In genomic region chr17:9080983-9081382, GRCh38 we compare ENCODE assay signal across 25 cellular contexts. TPM values are rescaled to one million over a fixed set of nuclear protein-coding genes. Genes with fewer than 3 reads are reported as not detected.
A peak's percentile ranks its signal among the peaks of the same experiment; 100 is the strongest.
DNase-seq lines count a peak whose midpoint lies in the region; ATAC-seq and TF ChIP-seq lines count a peak whose summit lies in the region.
"Had no signal": no experiment of that assay in that cellular context is flagged by ENCODE, and none has a peak within 500 bp of the region (broad histone marks: within the 10 kb centered on the region; RNA-seq: fewer than 3 reads in every experiment).

No MANE protein-coding gene starts in this region.

- H3K36me3 Mint-ChIP-seq in activated CD4-positive, alpha-beta memory T cell treated with anti-CD3 and anti-CD28 coated beads, Interleukin-2, amount 10 ng/mL, durations not matched to agents 7 days and 5 days (ENCODE audit: low read depth), result no peaks in the 10 kb centered on the region
- H3K36me3 Mint-ChIP-seq in activated CD4-positive, alpha-beta memory T cell treated with anti-CD3 and anti-CD28 coated beads for 36 hours, result no peaks in the 10 kb centered on the region
- no peaks in the 10 kb centered on the region for H3K36me3 Mint-ChIP-seq in natural killer cell
- H3K36me3 Mint-ChIP-seq in natural killer cell treated with Interleukin-12 subunit alpha and Interleukin-12 subunit beta and Interleukin-15 and Interleukin-18, amount 100 ng/mL, for 72 hours, result peaks cover 6% of the 10 kb centered on the region
- no peaks in the 10 kb centered on the region for H3K36me3 Mint-ChIP-seq in progenitor cell of endocrine pancreas (ENCODE audit: insufficient read depth)
- H3K36me3 Mint-ChIP-seq: CD4-positive, alpha-beta memory T cell; CD8-positive, alpha-beta memory T cell had no signal

- peak overlapping the region; percentile 70 for H3K27ac Mint-ChIP-seq in activated CD4-positive, alpha-beta memory T cell treated with anti-CD3 and anti-CD28 coated beads, Interleukin-2, amount 10 ng/mL, durations not matched to agents 7 days and 5 days
- H3K27ac Mint-ChIP-seq in activated CD4-positive, alpha-beta memory T cell treated with anti-CD3 and anti-CD28 coated beads for 36 hours, result no peak overlapping the region
- peak overlapping the region; percentile 83 to 84 for H3K27ac Mint-ChIP-seq in natural killer cell
- H3K27ac Mint-ChIP-seq in natural killer cell treated with Interleukin-12 subunit alpha and Interleukin-12 subunit beta and Interleukin-15 and Interleukin-18, amount 100 ng/mL, for 72 hours, result peak overlapping the region in 1 of 2 donors; percentile 77
- no peak overlapping the region for H3K27ac Mint-ChIP-seq in progenitor cell of endocrine pancreas

- WGBS in ovary, 3 donors, result 29 to 53% (median 30%) methylated on average over 3 of the region's 3 CpGs

- ATAC-seq in natural killer cell (no peak), left lobe of liver (peak; percentile 63)
- no peak for ATAC-seq in natural killer cell treated with Interleukin-12 subunit alpha and Interleukin-12 subunit beta and Interleukin-15 and Interleukin-18, amount 100 ng/mL, for 72 hours
- ATAC-seq: A549, GM12878 had no signal

- no peak for TF ChIP-seq POLR2A in ovary (IDR thresholded peaks at IDR 0.05)

- H3K27me3 Mint-ChIP-seq in activated CD4-positive, alpha-beta memory T cell treated with anti-CD3 and anti-CD28 coated beads, Interleukin-2, amount 10 ng/mL, durations not matched to agents 7 days and 5 days, result peaks cover 2% of the 10 kb centered on the region
- H3K27me3 Mint-ChIP-seq in activated CD4-positive, alpha-beta memory T cell treated with anti-CD3 and anti-CD28 coated beads for 36 hours, result no peaks in the 10 kb centered on the region
- no peaks in the 10 kb centered on the region for H3K27me3 Mint-ChIP-seq in natural killer cell (ENCODE audit: low read depth in 2 of 2)
- H3K27me3 Mint-ChIP-seq in natural killer cell treated with Interleukin-12 subunit alpha and Interleukin-12 subunit beta and Interleukin-15 and Interleukin-18, amount 100 ng/mL, for 72 hours, result no peaks in the 10 kb centered on the region
- peaks cover 52% of the 10 kb centered on the region for H3K27me3 Mint-ChIP-seq in progenitor cell of endocrine pancreas
- H3K27me3 Mint-ChIP-seq: B cell; CD4-positive, alpha-beta memory T cell; CD8-positive, alpha-beta memory T cell had no signal

- no peak overlapping the region for H3K4me3 ChIP-seq in ovary
- H3K4me3 ChIP-seq: A549; BLaER1 treated with 17β-estradiol and CSF1 and Interleukin-3, amounts not matched to agents 10 nM and 100 nM; GM12878 had no signal

- H3K9me3 ChIP-seq in ovary, result no peaks in the 10 kb centered on the region
- H3K9me3 ChIP-seq: A549 had no signal

- TF ChIP-seq EP300 in ovary (IDR thresholded peaks at IDR 0.05), result no peak

- no peak overlapping the region for H3K27ac ChIP-seq in ovary
- H3K27ac ChIP-seq: 22Rv1, A549, C4-2B had no signal

- H3K36me3 ChIP-seq in ovary, result no peaks in the 10 kb centered on the region
- H3K36me3 ChIP-seq: BLaER1 treated with 17β-estradiol and CSF1 and Interleukin-3, amounts not matched to agents 10 nM and 100 nM had no signal

- peaks cover 5% of the 10 kb centered on the region for H3K4me1 Mint-ChIP-seq in activated CD4-positive, alpha-beta memory T cell treated with anti-CD3 and anti-CD28 coated beads, Interleukin-2, amount 10 ng/mL, durations not matched to agents 7 days and 5 days
- H3K4me1 Mint-ChIP-seq in activated CD4-positive, alpha-beta memory T cell treated with anti-CD3 and anti-CD28 coated beads for 36 hours (ENCODE audit: low read depth), result peaks cover 3% of the 10 kb centered on the region
- peaks cover 19 to 29% of the 10 kb centered on the region in 2 donors for H3K4me1 Mint-ChIP-seq in natural killer cell
- peaks cover 7 to 11% of the 10 kb centered on the region in 2 donors for H3K4me1 Mint-ChIP-seq in natural killer cell treated with Interleukin-12 subunit alpha and Interleukin-12 subunit beta and Interleukin-15 and Interleukin-18, amount 100 ng/mL, for 72 hours (ENCODE audit: low read depth in 2 of 2)
- no peaks in the 10 kb centered on the region for H3K4me1 Mint-ChIP-seq in progenitor cell of endocrine pancreas (ENCODE audit: low read depth)

- CTCF ChIA-PET in activated CD4-positive, alpha-beta memory T cell treated with anti-CD3 and anti-CD28 coated beads, Interleukin-2, amount 10 ng/mL, durations not matched to agents 7 days and 5 days (lab: Charles Lee), result no interaction called here
- CTCF ChIA-PET in activated CD4-positive, alpha-beta memory T cell treated with anti-CD3 and anti-CD28 coated beads for 36 hours (lab: Charles Lee), result interaction anchor here (0.5 kb wide), 1 partner anchor 305 kb away, joined by 3 read pairs; no protein-coding TSS in a partner anchor

- no peak overlapping the region for H3K4me3 Mint-ChIP-seq in activated CD4-positive, alpha-beta memory T cell treated with anti-CD3 and anti-CD28 coated beads, Interleukin-2, amount 10 ng/mL, durations not matched to agents 7 days and 5 days
- no peak overlapping the region for H3K4me3 Mint-ChIP-seq in activated CD4-positive, alpha-beta memory T cell treated with anti-CD3 and anti-CD28 coated beads for 36 hours
- H3K4me3 Mint-ChIP-seq in natural killer cell, result no peak overlapping the region
- no peak overlapping the region for H3K4me3 Mint-ChIP-seq in natural killer cell treated with Interleukin-12 subunit alpha and Interleukin-12 subunit beta and Interleukin-15 and Interleukin-18, amount 100 ng/mL, for 72 hours
- no peak overlapping the region for H3K4me3 Mint-ChIP-seq in progenitor cell of endocrine pancreas (ENCODE audit: low read depth)
- H3K4me3 Mint-ChIP-seq: B cell; CD4-positive, alpha-beta memory T cell had no signal

- POLR2A ChIA-PET in activated CD4-positive, alpha-beta memory T cell treated with anti-CD3 and anti-CD28 coated beads, Interleukin-2, amount 10 ng/mL, durations not matched to agents 7 days and 5 days (lab: Charles Lee), result no interaction called here
- POLR2A ChIA-PET in activated CD4-positive, alpha-beta memory T cell treated with anti-CD3 and anti-CD28 coated beads for 36 hours (lab: Charles Lee), result no interaction called here

- DNase-seq in activated CD4-positive, alpha-beta memory T cell treated with anti-CD3 and anti-CD28 coated beads, Interleukin-2, amount 10 ng/mL, durations not matched to agents 7 days and 5 days, result no peak
- DNase-seq in activated CD4-positive, alpha-beta memory T cell treated with anti-CD3 and anti-CD28 coated beads for 36 hours, result no peak
- no peak for DNase-seq in natural killer cell
- no peak for DNase-seq in natural killer cell treated with Interleukin-12 subunit alpha and Interleukin-12 subunit beta and Interleukin-15 and Interleukin-18, amount 100 ng/mL, for 72 hours (ENCODE audit: low spot score)
- peak; percentile 76 for DNase-seq in left lobe of liver (ENCODE audit: low spot score)
- no peak for DNase-seq in ovary
- no peak for DNase-seq in progenitor cell of endocrine pancreas (ENCODE audit: low spot score, unreplicated experiment)
- DNase-seq: AML-193; CD4-positive, alpha-beta memory T cell; COR-L47; DMS 273 treated with DMSO at 0.1 percent for 48 hours; DMS153; DMS53; DMS79; DND-41; EL; GDM1 had no signal

- no peaks in the 10 kb centered on the region for H3K4me1 ChIP-seq in ovary (ENCODE audit: insufficient read depth)
- H3K4me1 ChIP-seq: A549 had no signal

- H3K9me3 Mint-ChIP-seq in activated CD4-positive, alpha-beta memory T cell treated with anti-CD3 and anti-CD28 coated beads, Interleukin-2, amount 10 ng/mL, durations not matched to agents 7 days and 5 days, result peaks cover 4% of the 10 kb centered on the region
- H3K9me3 Mint-ChIP-seq in activated CD4-positive, alpha-beta memory T cell treated with anti-CD3 and anti-CD28 coated beads for 36 hours, result peaks cover 3% of the 10 kb centered on the region
- peaks cover 3% of the 10 kb centered on the region in 2 donors for H3K9me3 Mint-ChIP-seq in natural killer cell
- H3K9me3 Mint-ChIP-seq in natural killer cell treated with Interleukin-12 subunit alpha and Interleukin-12 subunit beta and Interleukin-15 and Interleukin-18, amount 100 ng/mL, for 72 hours, result peaks cover 3% of the 10 kb centered on the region
- no peaks in the 10 kb centered on the region for H3K9me3 Mint-ChIP-seq in progenitor cell of endocrine pancreas (ENCODE audit: low read depth)

- intact Hi-C loops in activated CD4-positive, alpha-beta memory T cell treated with anti-CD3 and anti-CD28 coated beads for 36 hours (cut with micrococcal nuclease), result no loop called here
- intact Hi-C loops in natural killer cell (cut with micrococcal nuclease) (no loop called here), ovary (cut with DNase I) (no loop called here)

- TF ChIP-seq CTCF in natural killer cell (IDR thresholded peaks at IDR 0.05) (no peak), ovary (IDR thresholded peaks at IDR 0.05) (no peak), progenitor cell of endocrine pancreas (IDR thresholded peaks at IDR 0.05; ENCODE audit: unreplicated experiment) (no peak)

- no peaks in the 10 kb centered on the region for H3K27me3 ChIP-seq in ovary

RNA-seq across cellular contexts. Expression of gene NTN1, which starts 59.7 kb away (rescaled TPM):
- not detected for total RNA-seq in activated CD4-positive, alpha-beta memory T cell treated with anti-CD3 and anti-CD28 coated beads, Interleukin-2, amount 10 ng/mL, durations not matched to agents 7 days and 5 days
- under 1 TPM; 0.29 to 0.31 TPM for total RNA-seq in activated CD4-positive, alpha-beta memory T cell treated with anti-CD3 and anti-CD28 coated beads for 36 hours
- total RNA-seq in natural killer cell (under 1 TPM; 0.12 to 0.15 (median 0.14) TPM), left lobe of liver (11.5 TPM), ovary (10 to 100 TPM in 1 of 7 donors, 1 to 10 TPM in 4, under 1 TPM in 2; 0.28 to 12.5 (median 2.1) TPM), progenitor cell of endocrine pancreas (3.3 and 4.4 TPM in 2 replicates)
- total RNA-seq in natural killer cell treated with Interleukin-12 subunit alpha and Interleukin-12 subunit beta and Interleukin-15 and Interleukin-18, amount 100 ng/mL, for 72 hours, result under 1 TPM; 0.10 to 0.20 TPM
- 1 to 10 TPM; 1.1 to 1.6 TPM for polyA plus RNA-seq in ovary
- total RNA-seq: CD4-positive, alpha-beta memory T cell; G401 had no signal
- polyA plus RNA-seq: CD8-positive, alpha-beta memory T cell had no signal

Comparison
In these comparisons a context has a peak if more than half of its experiments do, and no peak if none do; other contexts are left out.
1. H3K27ac Mint-ChIP-seq: peak in activated CD4-positive, alpha-beta memory T cell treated with anti-CD3 and anti-CD28 coated beads, Interleukin-2, amount 10 ng/mL, durations not matched to agents 7 days and 5 days (single experiment) and natural killer cell (2 of 2); none in activated CD4-positive, alpha-beta memory T cell treated with anti-CD3 and anti-CD28 coated beads for 36 hours (single experiment) and progenitor cell of endocrine pancreas (single experiment).